In the genomic region with DNA sequence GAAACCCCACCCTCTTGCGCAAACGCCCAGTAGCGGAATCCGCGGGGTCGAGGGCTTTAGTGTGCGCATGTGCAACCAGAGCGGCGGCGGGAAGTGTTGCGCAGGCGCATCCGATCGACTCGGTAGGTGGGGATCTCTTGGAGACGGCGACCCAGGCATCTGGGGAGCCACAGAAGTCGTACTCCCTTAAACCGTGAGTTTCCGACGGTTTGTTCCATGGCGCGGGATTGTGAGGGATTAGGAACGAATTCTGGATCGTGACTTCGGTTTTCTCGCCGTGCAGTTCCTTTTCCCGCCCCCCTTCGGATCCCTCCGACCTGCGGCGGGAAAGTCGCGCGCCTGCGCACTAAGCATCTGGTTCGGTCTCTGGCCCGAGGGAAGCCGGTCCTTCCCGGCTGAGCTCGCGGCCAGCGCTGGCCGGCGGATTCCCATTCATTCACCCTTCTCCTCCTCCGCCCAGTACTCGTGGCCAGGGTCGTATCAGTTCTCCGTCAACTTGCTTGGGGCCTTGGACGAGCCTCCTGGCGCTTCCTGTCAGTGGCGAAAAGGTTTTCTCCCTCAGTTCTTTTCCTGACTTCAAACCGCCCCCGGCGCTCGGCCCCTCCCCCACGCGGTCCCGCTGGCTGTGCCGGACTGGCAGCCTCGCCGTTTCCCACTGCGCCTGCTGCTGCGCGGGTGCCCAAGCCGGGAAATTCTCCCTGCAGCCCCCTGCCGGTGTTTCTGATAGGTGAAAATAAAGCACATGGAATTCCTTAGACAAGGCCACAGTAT, we compare ENCODE assay signal across 8 cellular contexts. TPM values are rescaled to one million over a fixed set of nuclear protein-coding genes. Genes with fewer than 3 reads are reported as not detected.
DNase-seq lines count a peak whose midpoint lies in the region; ATAC-seq and TF ChIP-seq lines count a peak whose summit lies in the region.

A gene (plus strand): TSS at position 96 of the 771 bp plus-strand sequence. CDS start 866 bp downstream, outside the sequence.

- H3K27me3 ChIP-seq in kidney epithelial cell (ENCODE audit: control insufficient read depth, insufficient read depth, low read length) = no peaks in the 10 kb centered on the region

- peak within 1 kb of the TSS; percentile 63 for H3K4me3 ChIP-seq in kidney epithelial cell (ENCODE audit: low read depth, low read length)

- peak; percentile 54 for TF ChIP-seq CTCF in kidney epithelial cell (IDR thresholded peaks at IDR 0.05; ENCODE audit: insufficient read depth, low read length, poor library complexity, severe bottlenecking)

- no peaks in the 10 kb centered on the region for H3K36me3 ChIP-seq in kidney epithelial cell (ENCODE audit: control insufficient read depth, insufficient read depth, low read length)

- peak; percentile 74 to 82 for DNase-seq in AML-193 (lab: John Stamatoyannopoulos, UW)
- DNase-seq in NCI-H226 = peak; percentile 80
- peak; percentile 82 for DNase-seq in activated CD4-positive, CD25-positive, alpha-beta regulatory T cell treated with anti-CD3 and anti-CD28 coated beads, Interleukin-2, amount 50 U/mL, for 72 hours
- peak; percentile 86 for DNase-seq in cerebellum (ENCODE audit: low spot score)
- peak; percentile 56 for DNase-seq in kidney epithelial cell (ENCODE audit: low read depth)
- peak; percentile 94 for DNase-seq in stimulated activated CD4-positive, alpha-beta T cell treated with anti-CD3 and anti-CD28 coated beads, Interleukin-15, amount 100 ng/mL, for 24 hours

- peak; percentile 81 for ATAC-seq in GM19023 (IDR thresholded peaks at IDR 0.05; ENCODE audit: unreplicated experiment)
- ATAC-seq in HG03196 (IDR thresholded peaks at IDR 0.05; ENCODE audit: unreplicated experiment) = peak; percentile 71

RNA-seq across cellular contexts. Expression of the gene that starts here (rescaled TPM):
- 23.2 TPM for total RNA-seq in cerebellum
- total RNA-seq in kidney epithelial cell = 5.7 and 6.1 TPM in 2 replicates

Comparison
In these comparisons a context has a peak if more than half of its experiments do, and no peak if none do; other contexts are left out.
1. Peak in every context shown above with its lines: DNase-seq, ATAC-seq and H3K4me3 ChIP-seq.